ENCODE assay signal across 10 cellular contexts in the genomic region with DNA sequence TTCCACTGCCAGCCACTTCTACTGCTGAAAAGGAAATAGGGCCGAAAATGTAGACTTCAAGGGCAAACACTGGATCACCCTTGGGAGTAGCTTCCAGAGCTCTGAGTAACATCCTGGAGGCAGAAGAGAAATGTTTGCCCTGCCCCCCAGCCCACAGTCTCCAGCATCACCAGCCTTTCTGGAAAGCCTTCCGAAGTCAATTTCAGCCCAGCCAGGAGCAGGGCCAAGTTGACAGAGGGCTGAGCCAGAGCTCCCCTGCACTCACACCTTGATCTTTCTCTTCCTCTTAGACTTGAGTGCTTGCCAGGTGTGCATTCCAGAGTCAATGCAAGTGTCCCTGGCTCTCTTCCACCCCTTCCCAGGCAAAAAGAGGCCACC. TPM values are rescaled to one million over a fixed set of nuclear protein-coding genes. Genes with fewer than 3 reads are reported as not detected.
DNase-seq lines count a peak whose midpoint lies in the region; ATAC-seq, FAIRE-seq and TF ChIP-seq lines count a peak whose summit lies in the region.
"Had no signal": no experiment of that assay in that cellular context is flagged by ENCODE, and none has a peak within 500 bp of the region (broad histone marks: within the 10 kb centered on the region; RNA-seq: fewer than 3 reads in every experiment).

No MANE protein-coding gene starts in this region.

- H3K4me2 ChIP-seq in astrocyte (ENCODE audit: low read length): peak overlapping the region; percentile 78
- H3K4me2 ChIP-seq: KMS-11 had no signal

- peak; percentile 95 for FAIRE-seq in astrocyte (lab: Jason Lieb, UNC)

- H3K36me3 Mint-ChIP-seq in astrocyte (ENCODE audit: low read depth, unreplicated experiment): no peaks in the 10 kb centered on the region

- H2AFZ ChIP-seq in astrocyte (ENCODE audit: low read depth, low read length): peak overlapping the region; percentile 52

- peaks cover 11% of the 10 kb centered on the region for H3K4me1 Mint-ChIP-seq in astrocyte (ENCODE audit: low read depth, unreplicated experiment)

- H3K27ac Mint-ChIP-seq in astrocyte (ENCODE audit: unreplicated experiment): no peak overlapping the region

- no peak overlapping the region for H3K4me3 ChIP-seq in astrocyte (ENCODE audit: insufficient read depth, low read depth, low read length)
- H3K4me3 ChIP-seq in thoracic aorta: peak overlapping the region; percentile 39

- peak; percentile 93 for ATAC-seq in thoracic aorta (ENCODE audit: insufficient number of reproducible peaks, low FRiP score, low read depth)
- ATAC-seq in GM21723 (IDR thresholded peaks at IDR 0.05; ENCODE audit: unreplicated experiment): no peak
- ATAC-seq in HG02763 (IDR thresholded peaks at IDR 0.05; ENCODE audit: unreplicated experiment): no peak
- ATAC-seq in GM18867 (IDR thresholded peaks at IDR 0.05; ENCODE audit: unreplicated experiment): no peak

- H4K20me1 ChIP-seq in astrocyte (ENCODE audit: insufficient read depth, low read length): no peaks in the 10 kb centered on the region

- no peaks in the 10 kb centered on the region for H3K9me3 Mint-ChIP-seq in astrocyte (ENCODE audit: unreplicated experiment)

- TF ChIP-seq CTCF in astrocyte (IDR thresholded peaks at IDR 0.05; ENCODE audit: insufficient read depth, low read depth, low read length) (no peak), thoracic aorta (IDR thresholded peaks at IDR 0.05) (no peak)

- H3K79me2 ChIP-seq in astrocyte (ENCODE audit: insufficient read depth, low read length): no peaks in the 10 kb centered on the region

- no peaks in the 10 kb centered on the region for H3K9me3 ChIP-seq in astrocyte (ENCODE audit: insufficient read depth, low read depth, low read length)
- H3K9me3 ChIP-seq in thoracic aorta: no peaks in the 10 kb centered on the region

- H3K36me3 ChIP-seq in astrocyte (ENCODE audit: insufficient read depth, low read length) (no peaks in the 10 kb centered on the region), thoracic aorta (no peaks in the 10 kb centered on the region)

- no peaks in the 10 kb centered on the region for H3K27me3 Mint-ChIP-seq in astrocyte (ENCODE audit: low read depth, unreplicated experiment)

- peak overlapping the region; percentile 63 for H3K27ac ChIP-seq in astrocyte (ENCODE audit: low read depth, low read length)
- H3K27ac ChIP-seq in thoracic aorta: peak overlapping the region; percentile 79 to 93
- H3K27ac ChIP-seq: KMS-11 had no signal

- H3K27me3 ChIP-seq in astrocyte (ENCODE audit: insufficient read depth, low read length) (no peaks in the 10 kb centered on the region), thoracic aorta (replicated peaks; ENCODE audit: insufficient read depth) (no peaks in the 10 kb centered on the region)

- no peak overlapping the region for H3K9ac ChIP-seq in astrocyte (ENCODE audit: low read length)
- H3K9ac ChIP-seq: KMS-11 had no signal

- DNase-seq in HS-5 (ENCODE audit: low read depth): peak; percentile 51
- DNase-seq in astrocyte (ENCODE audit: low read depth): peak; percentile 81
- peak; percentile 2 for DNase-seq in kidney glomerular epithelial cell (lab: John Stamatoyannopoulos, UW)
- peak; percentile 25 for DNase-seq in thoracic aorta (ENCODE audit: low spot score)
- no peak for DNase-seq in DMS 273 treated with DMSO at 0.1 percent for 48 hours (lab: John Stamatoyannopoulos, UW)
- DNase-seq: stimulated activated CD4-positive, alpha-beta T cell treated with anti-CD3 and anti-CD28 coated beads, Interleukin-1b, Interleukin-23, amount 100 ng/mL, for 48 hours had no signal

- no peak overlapping the region for H3K4me3 Mint-ChIP-seq in astrocyte (ENCODE audit: unreplicated experiment)

- peaks cover 16% of the 10 kb centered on the region for H3K4me1 ChIP-seq in astrocyte (ENCODE audit: insufficient read depth, low read length)
- peaks cover 4 to 21% of the 10 kb centered on the region in 2 donors for H3K4me1 ChIP-seq in thoracic aorta (ENCODE audit: control insufficient read depth in 1 of 2, low read depth in 2 of 2)

RNA-seq across cellular contexts. Expression of a gene that starts 35.2 kb away (rescaled TPM):
- total RNA-seq in astrocyte (171 and 176 TPM in 2 replicates), thoracic aorta (100 to 1,000 TPM; 102 to 123 TPM)
